In genomic region chr10:58555170-58555929, GRCh38 we compare ENCODE assay signal across 29 cellular contexts. TPM values are rescaled to one million over a fixed set of nuclear protein-coding genes. Genes with fewer than 3 reads are reported as not detected.
DNase-seq lines count a peak whose midpoint lies in the region; ATAC-seq, FAIRE-seq and TF ChIP-seq lines count a peak whose summit lies in the region.
"Had no signal": no experiment of that assay in that cellular context is flagged by ENCODE, and none has a peak within 500 bp of the region (broad histone marks: within the 10 kb centered on the region; RNA-seq: fewer than 3 reads in every experiment).

No MANE protein-coding gene starts in this region.

- no peak overlapping the region for H2BK15ac ChIP-seq in IMR-90 (ENCODE audit: low read depth, low read length)

- dilution Hi-C loops in IMR-90 (cut with HindIII; ENCODE audit: low sequenced_read_pairs, unreplicated experiment): no loop called here

- 0 out of 2 replicates have a peak overlapping the region, but pooled peaks have one; percentile 67 for H3K23ac ChIP-seq in IMR-90 (ENCODE audit: low read depth, low read length)

- H4K8ac ChIP-seq in IMR-90 (ENCODE audit: low read depth in 2 of 2, low read length in 2 of 2): 0 out of 4 replicates have a peak overlapping the region, but pooled peaks of 1 of the 2 experiments have one; percentile 1

- peaks cover 61% of the 10 kb centered on the region for H3K36me3 Mint-ChIP-seq in Caco-2 (ENCODE audit: insufficient read depth, unreplicated experiment)
- H3K36me3 Mint-ChIP-seq in nephron (ENCODE audit: low read depth): peaks cover 31% of the 10 kb centered on the region
- H3K36me3 Mint-ChIP-seq in activated T-cell treated with anti-CD3 and anti-CD28 coated beads, Interleukin-2, amount 50 U/mL, for 72 hours (ENCODE audit: insufficient read depth in 2 of 2): peaks cover under 1 to 2% of the 10 kb centered on the region in 2 donors
- H3K36me3 Mint-ChIP-seq: activated naive CD4-positive, alpha-beta T cell treated with anti-CD3 and anti-CD28 coated beads, Interleukin-2, amount 10 ng/mL, durations not matched to agents 7 days and 5 days; naive thymus-derived CD4-positive, alpha-beta T cell had no signal

- no peak overlapping the region for H2AK9ac ChIP-seq in IMR-90 (replicated peaks; ENCODE audit: low read depth, low read length, poor library complexity)

- no peak overlapping the region for H4K5ac ChIP-seq in IMR-90 (ENCODE audit: low read depth, low read length)

- H3K14ac ChIP-seq in IMR-90 (replicated peaks; ENCODE audit: low read depth, low read length): no peak overlapping the region

- H3K27ac Mint-ChIP-seq in Caco-2 (ENCODE audit: unreplicated experiment): peak overlapping the region; percentile 27
- H3K27ac Mint-ChIP-seq in nephron: peak overlapping the region; percentile 56 to 84 (median 70)
- H3K27ac Mint-ChIP-seq in activated T-cell treated with anti-CD3 and anti-CD28 coated beads, Interleukin-2, amount 50 U/mL, for 72 hours: no peak overlapping the region
- H3K27ac Mint-ChIP-seq: activated naive CD4-positive, alpha-beta T cell treated with anti-CD3 and anti-CD28 coated beads, Interleukin-2, amount 10 ng/mL, durations not matched to agents 7 days and 5 days; mesothelial cell of epicardium; naive thymus-derived CD4-positive, alpha-beta T cell; stimulated activated naive CD8-positive, alpha-beta T cell treated with anti-CD3 and anti-CD28 coated beads, Interleukin-15, amount 100 ng/mL, for 72 hours had no signal

- H2AK5ac ChIP-seq in IMR-90 (ENCODE audit: low read depth, low read length): no peak overlapping the region

- H3K4me1 Mint-ChIP-seq in Caco-2 (ENCODE audit: low read depth, unreplicated experiment): peaks cover 79% of the 10 kb centered on the region
- H3K4me1 Mint-ChIP-seq in nephron: no peaks in the 10 kb centered on the region
- no peaks in the 10 kb centered on the region for H3K4me1 Mint-ChIP-seq in activated T-cell treated with anti-CD3 and anti-CD28 coated beads, Interleukin-2, amount 50 U/mL, for 72 hours (ENCODE audit: low read depth)
- H3K4me1 Mint-ChIP-seq: activated naive CD4-positive, alpha-beta T cell treated with anti-CD3 and anti-CD28 coated beads, Interleukin-2, amount 10 ng/mL, durations not matched to agents 7 days and 5 days; mesothelial cell of epicardium; naive thymus-derived CD4-positive, alpha-beta T cell; stimulated activated naive CD8-positive, alpha-beta T cell treated with anti-CD3 and anti-CD28 coated beads, Interleukin-15, amount 100 ng/mL, for 72 hours had no signal

- H3K9me1 ChIP-seq in IMR-90 (ENCODE audit: insufficient read depth, low read length): no peaks in the 10 kb centered on the region; the same call in 1 of the 2 replicates

- no peak overlapping the region for H3K18ac ChIP-seq in IMR-90 (ENCODE audit: low read depth, low read length)

- H3K27ac ChIP-seq in IMR-90 (ENCODE audit: insufficient read depth, low read length) (no peak overlapping the region), coronary artery (no peak overlapping the region)
- H3K27ac ChIP-seq: BLaER1 treated with 17β-estradiol and CSF1 and Interleukin-3, amounts not matched to agents 10 nM and 100 nM; esophagus squamous epithelium; SJCRH30 had no signal

- H3K27me3 ChIP-seq in Caco-2 (replicated peaks; ENCODE audit: control insufficient read depth, insufficient read depth, low read length) (no peaks in the 10 kb centered on the region), IMR-90 (ENCODE audit: control insufficient read depth, insufficient read depth, low read length) (no peaks in the 10 kb centered on the region)
- H3K27me3 ChIP-seq: BLaER1 treated with 17β-estradiol and CSF1 and Interleukin-3, amounts not matched to agents 10 nM and 100 nM; esophagus squamous epithelium; SJCRH30 had no signal

- H4K20me1 ChIP-seq in IMR-90 (ENCODE audit: insufficient read depth, low read length): peaks cover 12% of the 10 kb centered on the region
- H4K20me1 ChIP-seq: BLaER1 treated with 17β-estradiol and CSF1 and Interleukin-3, amounts not matched to agents 10 nM and 100 nM had no signal

- DNase-seq in Caco-2 (peak; percentile 87 to 90), IMR-90 (no peak), coronary artery (ENCODE audit: low spot score) (no peak), posterior cingulate gyrus (no peak)
- no peak for DNase-seq in activated T-cell treated with anti-CD3 and anti-CD28 coated beads, Interleukin-2, amount 50 U/mL, for 72 hours
- DNase-seq: activated CD4-positive, CD25-positive, alpha-beta regulatory T cell; activated naive CD4-positive, alpha-beta T cell treated with anti-CD3 and anti-CD28 coated beads, Interleukin-2, amount 10 ng/mL, durations not matched to agents 7 days and 5 days; amniotic stem cell; cortex of kidney; esophagus squamous epithelium; foreskin melanocyte; naive thymus-derived CD4-positive, alpha-beta T cell; NCI-H1105 treated with DMSO at 0.1 percent for 48 hours; NCI-H1930; NCI-H748 treated with DMSO at 0.1 percent for 48 hours; occipital lobe; SJCRH30; small intestine; stimulated activated CD4-positive, alpha-beta T cell treated with anti-CD3 and anti-CD28 coated beads, Interleukin-1b, Interleukin-23, amount 100 ng/mL, for 48 hours; stimulated activated CD8-positive, alpha-beta memory T cell treated with anti-CD3 and anti-CD28 coated beads, Interleukin-4, amount 100 ng/mL, for 48 hours; stimulated activated naive CD8-positive, alpha-beta T cell treated with anti-CD3 and anti-CD28 coated beads, Interleukin-15, amount 100 ng/mL, for 72 hours had no signal

- no peak overlapping the region for H3K56ac ChIP-seq in IMR-90 (ENCODE audit: extremely low read depth, insufficient read depth, low read length)

- WGBS in IMR-90 (ENCODE audit: extremely low coverage in 2 of 2, insufficient read length in 1 of 2), 2 experiments: 100% methylated on average over 1 of the region's 4 CpGs; no CpG with 5 or more reads in 1 of the 2 experiments

- H2AFZ ChIP-seq in IMR-90 (replicated peaks; ENCODE audit: low read length, poor library complexity): no peak overlapping the region

- H3K79me1 ChIP-seq in IMR-90 (ENCODE audit: low read depth in 1 of 2, low read length in 2 of 2): peaks cover 29 to 37% of the 10 kb centered on the region in 2 experiments

- TF ChIP-seq CTCF in Caco-2 (IDR thresholded peaks at IDR 0.05; ENCODE audit: insufficient read depth in 1 of 2, low read depth in 1 of 2, low read length in 1 of 2, severe bottlenecking in 1 of 2, unreplicated experiment in 1 of 2) (no peak), IMR-90 (conservative IDR thresholded peaks at IDR 0.05; ENCODE audit: low read depth, low read length) (no peak), nephron (IDR thresholded peaks at IDR 0.05; ENCODE audit: unreplicated experiment in 3 of 3) (no peak), coronary artery (IDR thresholded peaks at IDR 0.05) (no peak)

- POLR2A ChIA-PET in Caco-2 (lab: Charles Lee) (interaction anchor here (0.6 kb wide), 2 partner anchors 142 to 225 kb away, joined by 11 to 12 read pairs; no protein-coding TSS in a partner anchor), IMR-90 (lab: Charles Lee; ENCODE audit: unreplicated experiment) (no interaction called here)

- no peak overlapping the region for H3K4ac ChIP-seq in IMR-90 (ENCODE audit: low read depth, low read length)

- no peak for TF ChIP-seq RAD21 in IMR-90 (IDR thresholded peaks at IDR 0.05; ENCODE audit: low read length)

- H2BK20ac ChIP-seq in IMR-90 (ENCODE audit: low read depth, low read length): no peak overlapping the region

- H2BK120ac ChIP-seq in IMR-90 (ENCODE audit: low read depth, low read length): no peak overlapping the region

- in situ Hi-C loops in IMR-90 (cut with MboI; ENCODE audit: low sequenced_read_pairs): no loop called here

- no peak overlapping the region for H4K91ac ChIP-seq in IMR-90 (ENCODE audit: insufficient read depth, low read depth, low read length)

- peaks cover 74% of the 10 kb centered on the region for H3K4me1 ChIP-seq in Caco-2
- peaks cover 2% of the 10 kb centered on the region; the same call in 1 of the 2 replicates for H3K4me1 ChIP-seq in IMR-90 (ENCODE audit: control insufficient read depth, insufficient read depth, low read length)
- H3K4me1 ChIP-seq: BLaER1 treated with 17β-estradiol and CSF1 and Interleukin-3, amounts not matched to agents 10 nM and 100 nM; esophagus squamous epithelium; SJCRH30 had no signal

- CTCF ChIA-PET in Caco-2 (lab: Charles Lee) (interaction anchor here (0.6 kb wide), 1 partner anchor 24 kb away, joined by 3 read pairs; no protein-coding TSS in a partner anchor), IMR-90 (lab: Yijun Ruan, JAX) (interaction anchor here (0.7 kb wide), 2 partner anchors 9 kb away, joined by 3 read pairs; no protein-coding TSS in a partner anchor)

- H2BK5ac ChIP-seq in IMR-90 (ENCODE audit: low read depth, low read length, poor library complexity, severe bottlenecking): no peak overlapping the region

- no peak overlapping the region for H3K4me2 ChIP-seq in IMR-90 (ENCODE audit: low read depth, low read length)
- H3K4me2 ChIP-seq: BLaER1 treated with 17β-estradiol and CSF1 and Interleukin-3, amounts not matched to agents 10 nM and 100 nM had no signal

- H3K36me3 ChIP-seq in Caco-2 (ENCODE audit: control insufficient read depth, insufficient read depth, low read length) (peaks cover 4% of the 10 kb centered on the region), IMR-90 (ENCODE audit: control insufficient read depth, insufficient read depth, low read length) (no peaks in the 10 kb centered on the region)
- H3K36me3 ChIP-seq: BLaER1 treated with 17β-estradiol and CSF1 and Interleukin-3, amounts not matched to agents 10 nM and 100 nM; esophagus squamous epithelium; SJCRH30 had no signal

- H3K27me3 Mint-ChIP-seq in Caco-2 (ENCODE audit: insufficient read depth, unreplicated experiment): no peaks in the 10 kb centered on the region
- H3K27me3 Mint-ChIP-seq in nephron (ENCODE audit: low read depth): no peaks in the 10 kb centered on the region
- H3K27me3 Mint-ChIP-seq in activated T-cell treated with anti-CD3 and anti-CD28 coated beads, Interleukin-2, amount 50 U/mL, for 72 hours (ENCODE audit: low read depth): no peaks in the 10 kb centered on the region
- H3K27me3 Mint-ChIP-seq: activated naive CD4-positive, alpha-beta T cell treated with anti-CD3 and anti-CD28 coated beads, Interleukin-2, amount 10 ng/mL, durations not matched to agents 7 days and 5 days; stimulated activated naive CD8-positive, alpha-beta T cell treated with anti-CD3 and anti-CD28 coated beads, Interleukin-15, amount 100 ng/mL, for 72 hours had no signal

- H3K4me3 ChIP-seq in Caco-2 (ENCODE audit: low read depth, low read length): no peak overlapping the region
- H3K4me3 ChIP-seq in IMR-90 (ENCODE audit: insufficient read depth, low read depth, low read length): no peak overlapping the region
- no peak overlapping the region for H3K4me3 ChIP-seq in coronary artery
- H3K4me3 ChIP-seq: BLaER1 treated with 17β-estradiol and CSF1 and Interleukin-3, amounts not matched to agents 10 nM and 100 nM; esophagus squamous epithelium; SJCRH30 had no signal

- BruUV-seq in Caco-2 (replicated peaks; lab: Mats Ljungman, UMichigan) (TSS peak; percentile 95), IMR-90 (replicated peaks; lab: Mats Ljungman, UMichigan) (no TSS peak)

- peaks cover 20% of the 10 kb centered on the region for H3K9me3 ChIP-seq in Caco-2
- H3K9me3 ChIP-seq in IMR-90 (ENCODE audit: control insufficient read depth, insufficient read depth, low read length): peaks cover 2% of the 10 kb centered on the region
- H3K9me3 ChIP-seq: SJCRH30 had no signal

- peak; percentile 17 for FAIRE-seq in islet of Langerhans (lab: Jason Lieb, UNC)
- FAIRE-seq: bronchial epithelial cell, H1, small intestine had no signal

- ATAC-seq in IMR-90 (ENCODE audit: low read depth) (no peak), GM18511 (IDR thresholded peaks at IDR 0.05; ENCODE audit: unreplicated experiment) (no peak)
- ATAC-seq in activated T-cell treated with anti-CD3 and anti-CD28 coated beads, Interleukin-2, amount 50 U/mL, for 72 hours (replicated peaks in 1 of 2): no peak
- ATAC-seq: naive thymus-derived CD4-positive, alpha-beta T cell; stimulated activated naive CD8-positive, alpha-beta T cell treated with anti-CD3 and anti-CD28 coated beads, Interleukin-15, amount 100 ng/mL, for 72 hours had no signal

- no peak for TF ChIP-seq POLR2A in IMR-90 (IDR thresholded peaks at IDR 0.05; ENCODE audit: low read depth, low read length)

- intact Hi-C loops in Caco-2 (cut with micrococcal nuclease; ENCODE audit: unreplicated experiment): loop anchor here (1.0 kb wide), 6 partner anchors 24 to 143 kb away; no protein-coding TSS in a partner anchor
- intact Hi-C loops in IMR-90 (cut with micrococcal nuclease): no loop called here
- intact Hi-C loops in posterior cingulate gyrus (cut with DNase I): no loop called here

- H3K9me3 Mint-ChIP-seq in Caco-2 (ENCODE audit: unreplicated experiment): peaks cover 40% of the 10 kb centered on the region
- H3K9me3 Mint-ChIP-seq in nephron: peaks cover 35% of the 10 kb centered on the region
- peaks cover 6 to 7% of the 10 kb centered on the region in 2 donors for H3K9me3 Mint-ChIP-seq in activated T-cell treated with anti-CD3 and anti-CD28 coated beads, Interleukin-2, amount 50 U/mL, for 72 hours

- H3K4me3 Mint-ChIP-seq in Caco-2 (ENCODE audit: unreplicated experiment): peak overlapping the region; percentile 54
- H3K4me3 Mint-ChIP-seq in nephron: peak overlapping the region in 1 of 3 experiments; percentile 32
- no peak overlapping the region for H3K4me3 Mint-ChIP-seq in activated T-cell treated with anti-CD3 and anti-CD28 coated beads, Interleukin-2, amount 50 U/mL, for 72 hours
- H3K4me3 Mint-ChIP-seq: activated naive CD4-positive, alpha-beta T cell treated with anti-CD3 and anti-CD28 coated beads, Interleukin-2, amount 10 ng/mL, durations not matched to agents 7 days and 5 days; mesothelial cell of epicardium; naive thymus-derived CD4-positive, alpha-beta T cell; stimulated activated naive CD8-positive, alpha-beta T cell treated with anti-CD3 and anti-CD28 coated beads, Interleukin-15, amount 100 ng/mL, for 72 hours had no signal

- H3K9ac ChIP-seq in IMR-90 (ENCODE audit: low read depth, low read length): no peak overlapping the region
- H3K9ac ChIP-seq: BLaER1 treated with 17β-estradiol and CSF1 and Interleukin-3, amounts not matched to agents 10 nM and 100 nM had no signal

RNA-seq across cellular contexts. Expression of gene BICC1, which starts 42.7 kb away (rescaled TPM):
- total RNA-seq in Caco-2 (2022): 118 and 122 TPM in 2 replicates
- total RNA-seq in IMR-90 (2012; rRNA removed): 38.9 and 42.5 TPM in 2 replicates
- 5.1 and 5.7 TPM in 2 replicates for polyA plus RNA-seq in IMR-90 (2012; rRNA removed)
- polyA plus RNA-seq in IMR-90 (2012; cell fraction: cytosol; rRNA removed): 2.4 and 3.0 TPM in 2 replicates
- polyA plus RNA-seq in IMR-90 (2012; cell fraction: nucleus; rRNA removed; ENCODE audit: low replicate concordance): 1.6 and 8.7 TPM in 2 replicates
- not detected for total RNA-seq in activated T-cell treated with anti-CD3 and anti-CD28 coated beads, Interleukin-2, amount 50 U/mL, for 72 hours
- total RNA-seq: T-helper 1 cell treated with Interleukin-12 subunit alpha and Interleukin-12 subunit beta and Interleukin-4 antibody, amounts not matched to agents 30 ng/mL and 1 ng/mL, for 36 hours had no signal
- polyA plus RNA-seq: naive thymus-derived CD4-positive, alpha-beta T cell had no signal

Comparison
In these comparisons a context has a peak if more than half of its experiments do, and no peak if none do; other contexts are left out.
1. DNase-seq: peak in Caco-2 (2 of 2); none in IMR-90 (single experiment), coronary artery (single experiment), posterior cingulate gyrus (0 of 10) and activated T-cell treated with anti-CD3 and anti-CD28 coated beads, Interleukin-2, amount 50 U/mL, for 72 hours (0 of 2).
2. RNA of gene BICC1, which starts 42.7 kb away (total RNA-seq): 118 to 122 TPM in Caco-2 and 38.9 to 42.5 TPM in IMR-90; not detected in activated T-cell treated with anti-CD3 and anti-CD28 coated beads, Interleukin-2, amount 50 U/mL, for 72 hours; every median in the first group is over 10 times any median in the second.